ENCODE assay signal across 8 cellular contexts in the genomic region with DNA sequence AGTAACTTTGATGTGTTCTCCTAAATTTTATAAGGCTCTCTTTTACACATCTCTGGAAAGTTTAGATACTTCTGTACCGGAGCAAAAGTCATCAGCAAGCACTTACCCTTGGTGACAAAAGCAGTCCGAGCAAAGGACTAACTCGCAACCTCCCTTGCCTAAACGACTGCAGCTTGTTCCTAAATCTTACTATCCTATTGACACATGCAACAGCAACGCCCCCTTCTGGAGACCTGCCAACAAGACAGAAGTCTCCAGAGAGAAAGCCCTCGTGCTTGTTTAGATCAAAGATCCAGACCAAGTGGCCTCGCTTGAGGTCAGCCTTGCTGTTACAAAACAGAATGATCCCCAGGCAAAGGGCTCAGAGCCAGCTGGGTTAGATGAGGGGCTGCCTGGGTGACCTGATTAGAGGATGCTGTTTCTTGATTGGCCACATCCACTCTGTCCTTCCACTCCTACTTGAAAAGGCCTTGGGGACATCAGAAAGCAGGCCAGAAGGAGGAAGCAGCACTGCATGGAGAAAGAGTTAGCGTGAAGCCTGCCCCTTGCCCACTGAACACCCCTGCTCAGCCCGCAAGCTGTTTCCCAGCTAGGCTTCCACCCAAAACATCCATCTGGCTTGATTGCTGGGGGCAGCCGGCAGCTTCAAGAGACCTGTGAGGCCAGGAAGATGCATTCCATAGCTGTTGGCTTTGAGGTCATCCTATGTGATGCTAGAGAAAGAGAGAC.
DNase-seq lines count a peak whose midpoint lies in the region; ATAC-seq and TF ChIP-seq lines count a peak whose summit lies in the region.

No MANE protein-coding gene starts in this region.

- intact Hi-C loops in activated CD8-positive, alpha-beta T cell treated with anti-CD3 and anti-CD28 coated beads for 36 hours (cut with micrococcal nuclease): loop anchor here (1.0 kb wide), 1 partner anchor 193 kb away; no protein-coding TSS in a partner anchor

- H3K4me3 ChIP-seq in GM12875 (ENCODE audit: low read depth, low read length): no peak overlapping the region

- peak; percentile 78 for TF ChIP-seq CTCF in GM12875 (IDR thresholded peaks at IDR 0.05; ENCODE audit: borderline replicate concordance, insufficient read depth, low read depth, low read length)
- TF ChIP-seq CTCF in activated CD8-positive, alpha-beta T cell treated with anti-CD3 and anti-CD28 coated beads for 36 hours (IDR thresholded peaks at IDR 0.05): peak; percentile 86
- peak; percentile 78 for TF ChIP-seq CTCF in endothelial cell (IDR thresholded peaks at IDR 0.05; ENCODE audit: unreplicated experiment)

- H3K36me3 Mint-ChIP-seq in activated CD8-positive, alpha-beta T cell treated with anti-CD3 and anti-CD28 coated beads for 36 hours (ENCODE audit: low read depth): no peaks in the 10 kb centered on the region
- H3K36me3 Mint-ChIP-seq in endothelial cell (ENCODE audit: low read depth, unreplicated experiment): peaks cover 2% of the 10 kb centered on the region

- peaks cover 3% of the 10 kb centered on the region for H3K4me1 Mint-ChIP-seq in activated CD8-positive, alpha-beta T cell treated with anti-CD3 and anti-CD28 coated beads for 36 hours (ENCODE audit: low read depth)
- H3K4me1 Mint-ChIP-seq in endothelial cell (ENCODE audit: unreplicated experiment): no peaks in the 10 kb centered on the region

- POLR2A ChIA-PET in activated CD8-positive, alpha-beta T cell treated with anti-CD3 and anti-CD28 coated beads for 36 hours (lab: Charles Lee): interaction anchor here (0.9 to 1.8 kb wide), 3 partner anchors 186 to 193 kb away, joined by 3 to 6 read pairs (median 4); no protein-coding TSS in a partner anchor

- ATAC-seq in HG03439 (IDR thresholded peaks at IDR 0.05; ENCODE audit: unreplicated experiment) (peak; percentile 79), GM18520 (IDR thresholded peaks at IDR 0.05; ENCODE audit: unreplicated experiment) (no peak)
- peak; percentile 86 for ATAC-seq in activated CD8-positive, alpha-beta T cell treated with anti-CD3 and anti-CD28 coated beads for 36 hours

- no peak overlapping the region for H3K27ac Mint-ChIP-seq in activated CD8-positive, alpha-beta T cell treated with anti-CD3 and anti-CD28 coated beads for 36 hours
- H3K27ac Mint-ChIP-seq in endothelial cell (ENCODE audit: unreplicated experiment): no peak overlapping the region

- H3K4me3 Mint-ChIP-seq in activated CD8-positive, alpha-beta T cell treated with anti-CD3 and anti-CD28 coated beads for 36 hours: no peak overlapping the region
- no peak overlapping the region for H3K4me3 Mint-ChIP-seq in endothelial cell (ENCODE audit: unreplicated experiment)

- DNase-seq in NCI-H82 (lab: John Stamatoyannopoulos, UW) (peak; percentile 98), endothelial cell (ENCODE audit: low spot score) (peak; percentile 86), mucosa of gallbladder (ENCODE audit: low spot score) (peak; percentile 87)
- DNase-seq in activated CD8-positive, alpha-beta T cell treated with anti-CD3 and anti-CD28 coated beads for 36 hours: peak; percentile 94
- DNase-seq in stimulated activated CD8-positive, alpha-beta memory T cell treated with anti-CD3 and anti-CD28 coated beads, Interleukin-4, amount 100 ng/mL, for 24 hours (ENCODE audit: low read depth): peak; percentile 67

- CTCF ChIA-PET in activated CD8-positive, alpha-beta T cell treated with anti-CD3 and anti-CD28 coated beads for 36 hours (lab: Charles Lee): interaction anchor here (0.6 to 7.1 kb wide), 77 partner anchors 10 to 1113 kb away, joined by 3 to 119 read pairs (median 4); a partner anchor contains a TSS

- peaks cover 7% of the 10 kb centered on the region for H3K27me3 Mint-ChIP-seq in activated CD8-positive, alpha-beta T cell treated with anti-CD3 and anti-CD28 coated beads for 36 hours
- no peaks in the 10 kb centered on the region for H3K27me3 Mint-ChIP-seq in endothelial cell (ENCODE audit: unreplicated experiment)

- peaks cover 5% of the 10 kb centered on the region for H3K9me3 Mint-ChIP-seq in activated CD8-positive, alpha-beta T cell treated with anti-CD3 and anti-CD28 coated beads for 36 hours
- no peaks in the 10 kb centered on the region for H3K9me3 Mint-ChIP-seq in endothelial cell (ENCODE audit: unreplicated experiment)
